ENCODE assay signal across 11 cellular contexts in genomic region chr15:35690698-35691116, GRCh38.
DNase-seq lines count a peak whose midpoint lies in the region; ATAC-seq and TF ChIP-seq lines count a peak whose summit lies in the region.
"Had no signal": no experiment of that assay in that cellular context is flagged by ENCODE, and none has a peak within 500 bp of the region (broad histone marks: within the 10 kb centered on the region; RNA-seq: fewer than 3 reads in every experiment).

No MANE protein-coding gene starts in this region.

- no peaks in the 10 kb centered on the region for H3K4me1 ChIP-seq in GM23338 (ENCODE audit: insufficient read depth)
- H3K4me1 ChIP-seq in hepatocyte (ENCODE audit: insufficient read depth), result peaks cover 25% of the 10 kb centered on the region

- H4K20me1 ChIP-seq in GM23338 (replicated peaks; ENCODE audit: insufficient read depth) (no peaks in the 10 kb centered on the region), hepatocyte (ENCODE audit: insufficient read depth, poor library complexity, severe bottlenecking) (no peaks in the 10 kb centered on the region)

- H3K27me3 Mint-ChIP-seq in GM23338 (ENCODE audit: insufficient read depth, low read depth, poor library complexity) (no peaks in the 10 kb centered on the region), Calu3 (ENCODE audit: unreplicated experiment) (no peaks in the 10 kb centered on the region)

- H3K9me3 Mint-ChIP-seq in GM23338 (no peaks in the 10 kb centered on the region), Calu3 (ENCODE audit: low read depth, unreplicated experiment) (no peaks in the 10 kb centered on the region)
- H3K9me3 Mint-ChIP-seq: activated naive CD8-positive, alpha-beta T cell treated with anti-CD3 and anti-CD28 coated beads for 36 hours; CD4-positive, CD25-positive, alpha-beta regulatory T cell had no signal

- H3K36me3 Mint-ChIP-seq in GM23338 (ENCODE audit: low read depth) (no peaks in the 10 kb centered on the region), Calu3 (ENCODE audit: insufficient read depth, unreplicated experiment) (no peaks in the 10 kb centered on the region)
- H3K36me3 Mint-ChIP-seq: activated naive CD8-positive, alpha-beta T cell treated with anti-CD3 and anti-CD28 coated beads for 36 hours; CD4-positive, CD25-positive, alpha-beta regulatory T cell had no signal

- peak overlapping the region; percentile 39; the same call in 1 of the 2 replicates for H2AFZ ChIP-seq in GM23338
- H2AFZ ChIP-seq in hepatocyte, result no peak overlapping the region

- TF ChIP-seq CTCF in GM23338 (conservative IDR thresholded peaks at IDR 0.05; ENCODE audit: low read depth in 2 of 2), result no peak
- TF ChIP-seq CTCF in hepatocyte (IDR thresholded peaks at IDR 0.05; ENCODE audit: poor library complexity), result no peak
- no peak for TF ChIP-seq CTCF in Calu3 (IDR thresholded peaks at IDR 0.05; ENCODE audit: unreplicated experiment)

- H3K27ac ChIP-seq in GM23338 (ENCODE audit: low read depth) (no peak overlapping the region), hepatocyte (peak overlapping the region; percentile 68)

- H3K27me3 ChIP-seq in GM23338 (ENCODE audit: insufficient read depth), result no peaks in the 10 kb centered on the region
- H3K27me3 ChIP-seq in hepatocyte, result no peaks in the 10 kb centered on the region

- H3K9me2 ChIP-seq in GM23338 (ENCODE audit: insufficient read depth) (no peaks in the 10 kb centered on the region), hepatocyte (replicated peaks; ENCODE audit: insufficient read depth) (no peaks in the 10 kb centered on the region)

- BruUV-seq in Calu3 (replicated peaks; lab: Mats Ljungman, UMichigan), result no TSS peak

- WGBS in hepatocyte (ENCODE audit: low lambda C conversion rate, missing lambda C conversion rate), result 47% methylated on average over 1 of the region's 1 CpG

- no peak overlapping the region for H3K4me2 ChIP-seq in GM23338
- no peak overlapping the region for H3K4me2 ChIP-seq in hepatocyte

- H3K36me3 ChIP-seq in GM23338 (ENCODE audit: insufficient read depth) (no peaks in the 10 kb centered on the region), hepatocyte (replicated peaks; ENCODE audit: insufficient read depth, low read depth) (no peaks in the 10 kb centered on the region)

- no peak for DNase-seq in GM23338 (ENCODE audit: low spot score)
- DNase-seq in brain pericyte (ENCODE audit: low read depth, low spot score), result peak; percentile 33
- peak; percentile 38 for DNase-seq in hepatocyte (ENCODE audit: low spot score)
- no peak for DNase-seq in sciatic nerve (ENCODE audit: low spot score)
- DNase-seq in Calu3, result no peak
- no peak for DNase-seq in SW 1271 (lab: John Stamatoyannopoulos, UW)
- DNase-seq: activated naive CD8-positive, alpha-beta T cell treated with anti-CD3 and anti-CD28 coated beads for 36 hours; CD4-positive, CD25-positive, alpha-beta regulatory T cell; KG1 had no signal

- H3K27ac Mint-ChIP-seq in GM23338 (peak overlapping the region; percentile 42; the same call in 1 of the 2 replicates), Calu3 (ENCODE audit: unreplicated experiment) (no peak overlapping the region)
- H3K27ac Mint-ChIP-seq: activated naive CD8-positive, alpha-beta T cell treated with anti-CD3 and anti-CD28 coated beads for 36 hours; CD4-positive, CD25-positive, alpha-beta regulatory T cell had no signal

- H3K79me2 ChIP-seq in GM23338 (replicated peaks; ENCODE audit: insufficient read depth) (no peaks in the 10 kb centered on the region), hepatocyte (no peaks in the 10 kb centered on the region)

- intact Hi-C loops in sciatic nerve (cut with DNase I), result no loop called here
- intact Hi-C loops in Calu3 (cut with micrococcal nuclease; ENCODE audit: unreplicated experiment), result no loop called here

- no peaks in the 10 kb centered on the region for H3K9me3 ChIP-seq in hepatocyte (ENCODE audit: low read depth)

- no peaks in the 10 kb centered on the region for H3F3A ChIP-seq in GM23338 (replicated peaks; ENCODE audit: low read depth)

- ATAC-seq in GM23338, result no peak
- peak; percentile 96 for ATAC-seq in sciatic nerve
- no peak for ATAC-seq in HG02970 (IDR thresholded peaks at IDR 0.05; ENCODE audit: low FRiP score, unreplicated experiment)
- ATAC-seq in HG02852 (IDR thresholded peaks at IDR 0.05; ENCODE audit: unreplicated experiment), result no peak

- H3K4me1 Mint-ChIP-seq in GM23338 (peaks cover 12% of the 10 kb centered on the region), Calu3 (ENCODE audit: low read depth, unreplicated experiment) (no peaks in the 10 kb centered on the region)
- H3K4me1 Mint-ChIP-seq: activated naive CD8-positive, alpha-beta T cell treated with anti-CD3 and anti-CD28 coated beads for 36 hours; CD4-positive, CD25-positive, alpha-beta regulatory T cell had no signal

- H3K4me3 Mint-ChIP-seq in GM23338 (no peak overlapping the region), Calu3 (ENCODE audit: low read depth, unreplicated experiment) (no peak overlapping the region)
- H3K4me3 Mint-ChIP-seq: activated naive CD8-positive, alpha-beta T cell treated with anti-CD3 and anti-CD28 coated beads for 36 hours; CD4-positive, CD25-positive, alpha-beta regulatory T cell had no signal

- CTCF ChIA-PET in Calu3 (lab: Charles Lee), result no interaction called here

- H3K4me3 ChIP-seq in GM23338 (no peak overlapping the region), hepatocyte (no peak overlapping the region)

TF ChIP-seq in GM23338, 12 proteins besides CTCF, POLR2A, EP300 and RAD21:
- TF ChIP-seq STAT1 (IDR thresholded peaks at IDR 0.05; ENCODE audit: unreplicated experiment) (no peak), POLR2AphosphoS5 (IDR thresholded peaks at IDR 0.05; ENCODE audit: low read depth) (no peak), ETS1 (IDR thresholded peaks at IDR 0.05) (no peak), ZNF114 (CRISPR knock-in tag; IDR thresholded peaks at IDR 0.05) (no peak), JUNB (IDR thresholded peaks at IDR 0.05; ENCODE audit: unreplicated experiment) (no peak), REST (IDR thresholded peaks at IDR 0.05; ENCODE audit: unreplicated experiment) (no peak)
TF ChIP-seq in GM23338: peak in this region for 0.

Comparison
In these comparisons a context has a peak if more than half of its experiments do, and no peak if none do; other contexts are left out.
1. DNase-seq: peak in brain pericyte (single experiment) and hepatocyte (single experiment); none in GM23338 (single experiment), sciatic nerve (single experiment), Calu3 (single experiment) and SW 1271 (0 of 2).